In genomic region chr11:66311965-66312548, GRCh38 we compare ENCODE assay signal across 8 cellular contexts. TPM values are rescaled to one million over a fixed set of nuclear protein-coding genes. Genes with fewer than 3 reads are reported as not detected.
DNase-seq lines count a peak whose midpoint lies in the region; ATAC-seq, FAIRE-seq and TF ChIP-seq lines count a peak whose summit lies in the region.

No MANE protein-coding gene starts in this region.

- FAIRE-seq in D721Med (lab: Jason Lieb, UNC), result no peak

- H3K27me3 ChIP-seq in OCI-LY1 (ENCODE audit: insufficient read depth, low read length), result no peaks in the 10 kb centered on the region

- peak overlapping the region; percentile 97 for H3K4me2 ChIP-seq in OCI-LY1 (ENCODE audit: low read length)

- no peaks in the 10 kb centered on the region for H3K9me3 ChIP-seq in OCI-LY1 (ENCODE audit: low read length)

- no peaks in the 10 kb centered on the region for H3K36me3 ChIP-seq in OCI-LY1 (ENCODE audit: insufficient read depth, low read length)

- peak overlapping the region; percentile 70 for H3K4me3 ChIP-seq in OCI-LY1 (ENCODE audit: low read depth, low read length, poor library complexity, severe bottlenecking)

- H2AFZ ChIP-seq in OCI-LY1 (ENCODE audit: low read length), result peak overlapping the region; percentile 76; the same call in 1 of the 2 replicates

- DNase-seq in D721Med (ENCODE audit: insufficient read length, low spot score) (peak; percentile 75), HuH-7 (ENCODE audit: low spot score) (peak; percentile 100), activated T-cell treated with anti-CD3 and anti-CD28 coated beads for 1 hour (ENCODE audit: low read depth) (peak; percentile 99), epithelial cell of prostate (ENCODE audit: low read depth, low spot score) (peak; percentile 60), mucosa of gallbladder (ENCODE audit: low spot score) (peak; percentile 96)
- DNase-seq in stimulated activated CD8-positive, alpha-beta memory T cell treated with anti-CD3 and anti-CD28 coated beads, Interleukin-4, amount 100 ng/mL, for 1 hour (ENCODE audit: low read depth in 2 of 2, low spot score in 1 of 2), result peak; percentile 98

- no peaks in the 10 kb centered on the region for H3F3A ChIP-seq in OCI-LY1 (ENCODE audit: insufficient read depth, low read length)

- H3K27ac ChIP-seq in OCI-LY1 (ENCODE audit: low read depth, low read length, poor library complexity, severe bottlenecking), result peak overlapping the region; percentile 71
- peak overlapping the region; percentile 56 for H3K27ac ChIP-seq in epithelial cell of prostate

- ATAC-seq in GM21526 (IDR thresholded peaks at IDR 0.05; ENCODE audit: low FRiP score, unreplicated experiment), result peak; percentile 54

- H3K79me2 ChIP-seq in OCI-LY1 (ENCODE audit: insufficient read depth, low read length), result no peaks in the 10 kb centered on the region

- no peaks in the 10 kb centered on the region for H4K20me1 ChIP-seq in OCI-LY1 (ENCODE audit: insufficient read depth, low read length)

- peaks cover 20% of the 10 kb centered on the region for H3K4me1 ChIP-seq in OCI-LY1 (ENCODE audit: insufficient read depth, low read length, severe bottlenecking)

- H3K9me2 ChIP-seq in OCI-LY1 (ENCODE audit: low read depth, low read length), result no peaks in the 10 kb centered on the region

- peak overlapping the region; percentile 71 for H3K9ac ChIP-seq in OCI-LY1 (ENCODE audit: low read length)

- TF ChIP-seq CTCF in D721Med (IDR thresholded peaks at IDR 0.05; ENCODE audit: insufficient read depth, missing control alignments) (peak; percentile 76), OCI-LY1 (IDR thresholded peaks at IDR 0.05; ENCODE audit: low read length) (peak; percentile 97; the same call in 1 of the 2 replicates)

RNA-seq across cellular contexts. Expression of gene CD248, which starts 4.8 kb away (rescaled TPM):
- 34.7 TPM for total RNA-seq in mucosa of gallbladder

RNA-seq across cellular contexts. Expression of gene TMEM151A, which starts 20.4 kb away (rescaled TPM):
- total RNA-seq in mucosa of gallbladder, result 61.6 TPM

RNA-seq across cellular contexts. Expression of gene YIF1A, which starts 23.1 kb away (rescaled TPM):
- total RNA-seq in mucosa of gallbladder, result 103 TPM

RNA-seq across cellular contexts. Expression of gene RIN1, which starts 24.2 kb away (rescaled TPM):
- 16.0 TPM for total RNA-seq in mucosa of gallbladder

RNA-seq across cellular contexts. Expression of gene BRMS1, which starts 32.8 kb away (rescaled TPM):
- 32.2 TPM for total RNA-seq in mucosa of gallbladder

Comparison
In these comparisons a context has a peak if more than half of its experiments do, and no peak if none do; other contexts are left out.
1. Peak in every context shown above with its lines: DNase-seq, ATAC-seq, H3K4me3 ChIP-seq and H3K27ac ChIP-seq.